8 cellular contexts compared by ENCODE assay signal in genomic region chr4:185304944-185305690, GRCh38.
DNase-seq lines count a peak whose midpoint lies in the region; ATAC-seq, FAIRE-seq and TF ChIP-seq lines count a peak whose summit lies in the region.

No MANE protein-coding gene starts in this region.

- H2BK12ac ChIP-seq in H1 (ENCODE audit: low read depth, low read length): peak overlapping the region; percentile 76

- H3K4me1 ChIP-seq in BE2C (no peaks in the 10 kb centered on the region), Peyer's patch (peaks cover 0 to 12% (median 0%) of the 10 kb centered on the region in 4 donors), H1 (replicated peaks in 1 of 4; ENCODE audit: control insufficient read depth in 3 of 4, insufficient read depth in 4 of 4, low read length in 3 of 4) (peaks cover 12 to 27% (median 20%) of the 10 kb centered on the region in 4 experiments), stomach (peaks cover 0 to 8% (median 3%) of the 10 kb centered on the region in 4 donors)

- no peak overlapping the region for H3K4me3 ChIP-seq in BE2C (ENCODE audit: low read depth, low read length)
- H3K4me3 ChIP-seq in Peyer's patch: no peak overlapping the region
- H3K4me3 ChIP-seq in H1 (ENCODE audit: extremely low read depth in 1 of 4, insufficient read depth in 2 of 4, low read depth in 3 of 4, low read length in 4 of 4): no peak overlapping the region
- H3K4me3 ChIP-seq in neural cell (ENCODE audit: low read length): no peak overlapping the region
- no peak overlapping the region for H3K4me3 ChIP-seq in stomach

- TF ChIP-seq POLR2A in Peyer's patch (IDR thresholded peaks at IDR 0.05) (no peak), H1 (IDR thresholded peaks at IDR 0.05; ENCODE audit: control extremely low read depth in 1 of 2, low read depth in 2 of 2, low read length in 2 of 2) (no peak), stomach (IDR thresholded peaks at IDR 0.05) (no peak)

- TF ChIP-seq EP300 in H1 (IDR thresholded peaks at IDR 0.05; ENCODE audit: borderline replicate concordance in 1 of 2, low read depth in 2 of 2, low read length in 2 of 2) (no peak), neural cell (conservative IDR thresholded peaks at IDR 0.05; ENCODE audit: poor library complexity, severe bottlenecking) (no peak), stomach (IDR thresholded peaks at IDR 0.05) (no peak)

- no peak overlapping the region for H3K23ac ChIP-seq in H1 (ENCODE audit: insufficient read length)

- peak overlapping the region; percentile 24 for H2BK120ac ChIP-seq in H1 (replicated peaks; ENCODE audit: low read depth, low read length)

- peak overlapping the region; percentile 68; the same call in 1 of the 2 replicates for H2BK20ac ChIP-seq in H1 (ENCODE audit: low read length)

- H3K9me3 ChIP-seq in BE2C: no peaks in the 10 kb centered on the region; the same call in 1 of the 2 replicates
- H3K9me3 ChIP-seq in Peyer's patch: no peaks in the 10 kb centered on the region
- no peaks in the 10 kb centered on the region for H3K9me3 ChIP-seq in H1 (ENCODE audit: insufficient read depth in 2 of 2, low read depth in 1 of 2, low read length in 1 of 2)
- H3K9me3 ChIP-seq in neural cell (ENCODE audit: low read length): no peaks in the 10 kb centered on the region
- H3K9me3 ChIP-seq in stomach: no peaks in the 10 kb centered on the region

- no peak overlapping the region for H2BK15ac ChIP-seq in H1 (ENCODE audit: low read length)

- H3K27ac ChIP-seq in Peyer's patch: no peak overlapping the region
- no peak overlapping the region; the same call in 1 of the 2 replicates for H3K27ac ChIP-seq in H1 (ENCODE audit: low read depth, low read length)
- H3K27ac ChIP-seq in neural cell (ENCODE audit: low read length): no peak overlapping the region
- H3K27ac ChIP-seq in stomach: no peak overlapping the region

- peak overlapping the region; percentile 78 for H3K18ac ChIP-seq in H1 (ENCODE audit: extremely low read depth, low read length)

- H4K20me1 ChIP-seq in H1 (replicated peaks in 1 of 2; ENCODE audit: control insufficient read depth in 1 of 2, insufficient read depth in 2 of 2, low read length in 2 of 2) (no peaks in the 10 kb centered on the region), neural cell (ENCODE audit: insufficient read depth) (no peaks in the 10 kb centered on the region)

- no peaks in the 10 kb centered on the region for H3K23me2 ChIP-seq in H1 (ENCODE audit: low read depth, low read length)

- intact Hi-C loops in stomach (cut with DNase I; ENCODE audit: low total_unique reads): no loop called here

- CTCF ChIA-PET in H1 (lab: Charles Lee; ENCODE audit: partially characterized antibody): interaction anchor here (0.6 to 2.7 kb wide), 11 partner anchors 14 to 276 kb away, joined by 3 to 10 read pairs (median 3); partner anchors contain the start of gene SLC25A4

- H3K79me2 ChIP-seq in H1 (ENCODE audit: control insufficient read depth in 1 of 2, insufficient read depth in 2 of 2, low read length in 2 of 2) (0 out of 4 replicates have a peak, but pooled peaks cover 0 to 4% of the 10 kb centered on the region in 2 experiments), neural cell (replicated peaks; ENCODE audit: insufficient read depth, low read length) (no peaks in the 10 kb centered on the region)

- H2BK5ac ChIP-seq in H1 (ENCODE audit: low read depth, low read length): 0 out of 2 replicates have a peak overlapping the region, but pooled peaks have one; percentile 76

- peak overlapping the region; percentile 22 for H4K91ac ChIP-seq in H1 (replicated peaks; ENCODE audit: insufficient read length, low read length)

- peak; percentile 50 for DNase-seq in BE2C
- DNase-seq in Peyer's patch: peak in 1 of 3 donors; percentile 51
- DNase-seq in H1 (ENCODE audit: low read depth in 1 of 2, low spot score in 2 of 2): peak; percentile 25 to 57
- no peak for DNase-seq in stomach

- H3K79me1 ChIP-seq in H1 (ENCODE audit: low read depth, low read length): no peaks in the 10 kb centered on the region

- H3K36me3 ChIP-seq in BE2C (no peaks in the 10 kb centered on the region), Peyer's patch (no peaks in the 10 kb centered on the region), H1 (ENCODE audit: control insufficient read depth in 2 of 4, insufficient read depth in 4 of 4, low read length in 3 of 4) (peaks cover 0 to 4% (median 2%) of the 10 kb centered on the region in 4 experiments; a peak in 1 of 8 replicates), neural cell (ENCODE audit: insufficient read depth, low read length) (no peaks in the 10 kb centered on the region), stomach (peaks cover 0 to 15% (median 5%) of the 10 kb centered on the region in 4 donors)

- peak overlapping the region; percentile 95 for H2AK5ac ChIP-seq in H1 (ENCODE audit: low read depth, low read length)

- FAIRE-seq in H1 (lab: Jason Lieb, UNC): peak; percentile 58

- H4K5ac ChIP-seq in H1 (ENCODE audit: insufficient read length, low read depth, low read length): peak overlapping the region; percentile 38

- H4K8ac ChIP-seq in H1 (ENCODE audit: extremely low read depth, insufficient read depth, low read length): no peak overlapping the region

- H3K14ac ChIP-seq in H1 (ENCODE audit: insufficient read length): no peak overlapping the region

- H3K4me2 ChIP-seq in H1 (ENCODE audit: insufficient read depth in 1 of 2, low read depth in 2 of 2, low read length in 2 of 2): peak overlapping the region; percentile 21 to 65; a peak in 2 of 4 replicates
- no peak overlapping the region for H3K4me2 ChIP-seq in neural cell (ENCODE audit: low read length)

- WGBS in H1 (ENCODE audit: extremely low coverage in 1 of 2, insufficient coverage in 1 of 2, insufficient read length in 1 of 2, insufficient replicate concordance in 2 of 2, low coverage in 1 of 2, low lambda C conversion rate in 2 of 2, missing lambda C conversion rate in 1 of 2), 2 experiments: 83% methylated on average over 5 of the region's 5 CpGs; no CpG with 5 or more reads in 1 of the 2 experiments
- WGBS in stomach, 5 donors: 81 to 93% (median 85%) methylated on average over 5 of the region's 5 CpGs

- peak; percentile 37 for ATAC-seq in GM18867 (IDR thresholded peaks at IDR 0.05; ENCODE audit: unreplicated experiment)
- peak; percentile 39 for ATAC-seq in HG03045 (IDR thresholded peaks at IDR 0.05; ENCODE audit: unreplicated experiment)
- no peak for ATAC-seq in HG03280 (IDR thresholded peaks at IDR 0.05; ENCODE audit: unreplicated experiment)

- H3K9me2 ChIP-seq in neural cell (ENCODE audit: insufficient read depth, low read length): no peaks in the 10 kb centered on the region

- 0 out of 7 replicates have a peak overlapping the region, but pooled peaks of 1 of the 4 experiments have one; percentile 25 for H3K9ac ChIP-seq in H1 (replicated peaks in 1 of 4; ENCODE audit: extremely low read depth in 1 of 4, low read depth in 3 of 4, low read length in 3 of 4)
- H3K9ac ChIP-seq in neural cell (ENCODE audit: low read length): no peak overlapping the region

- no peak overlapping the region for H2AFZ ChIP-seq in H1 (ENCODE audit: low read length)
- H2AFZ ChIP-seq in neural cell (ENCODE audit: low read depth, low read length): no peak overlapping the region

- TF ChIP-seq CTCF in BE2C (IDR thresholded peaks at IDR 0.05; ENCODE audit: low read depth, low read length): peak; percentile 81
- TF ChIP-seq CTCF in Peyer's patch (IDR thresholded peaks at IDR 0.05): peak in 4 of 6 experiments; percentile 26 to 33 (median 28)
- TF ChIP-seq CTCF in H1 (IDR thresholded peaks at IDR 0.05; ENCODE audit: control extremely low read depth in 1 of 3, insufficient read depth in 1 of 3, low read depth in 1 of 3, low read length in 3 of 3): peak; percentile 61 to 76 (median 69)
- TF ChIP-seq CTCF in neural cell (IDR thresholded peaks at IDR 0.05; ENCODE audit: poor library complexity, severe bottlenecking): peak; percentile 25
- TF ChIP-seq CTCF in stomach (IDR thresholded peaks at IDR 0.05): peak in 1 of 7 experiments; percentile 28

- no peak overlapping the region for H3K4ac ChIP-seq in H1 (replicated peaks; ENCODE audit: insufficient read length, low read depth, low read length)

- H3K56ac ChIP-seq in H1 (replicated peaks; ENCODE audit: insufficient read length, low read depth, low read length): no peak overlapping the region

- POLR2A ChIA-PET in H1 (lab: Charles Lee; ENCODE audit: partially characterized antibody): interaction anchor here (0.6 to 1.3 kb wide), 4 partner anchors 70 to 137 kb away, joined by 3 read pairs; no protein-coding TSS in a partner anchor

- TF ChIP-seq RAD21 in H1 (IDR thresholded peaks at IDR 0.05 in 1 of 2, conservative IDR thresholded peaks at IDR 0.05 in 1 of 2; ENCODE audit: low read depth in 2 of 2, low read length in 2 of 2) (peak; percentile 82 to 86), neural cell (conservative IDR thresholded peaks at IDR 0.05) (no peak)

- no peaks in the 10 kb centered on the region for H3K27me3 ChIP-seq in BE2C
- no peaks in the 10 kb centered on the region for H3K27me3 ChIP-seq in Peyer's patch
- H3K27me3 ChIP-seq in H1 (replicated peaks in 1 of 4; ENCODE audit: control insufficient read depth in 3 of 4, extremely low read depth in 1 of 4, insufficient read depth in 3 of 4, low read length in 3 of 4): no peaks in the 10 kb centered on the region
- no peaks in the 10 kb centered on the region for H3K27me3 ChIP-seq in neural cell (ENCODE audit: insufficient read depth, low read depth, low read length)
- H3K27me3 ChIP-seq in stomach: no peaks in the 10 kb centered on the region

- H3F3A ChIP-seq in neural cell (ENCODE audit: insufficient read depth, low read length, poor library complexity, severe bottlenecking): no peaks in the 10 kb centered on the region

TF ChIP-seq in H1, 55 proteins besides CTCF, POLR2A, EP300 and RAD21 (continues in another document):
- 0 out of 2 replicates have a peak, but pooled peaks have one; percentile 29 for TF ChIP-seq ATF3 (IDR thresholded peaks at IDR 0.05; ENCODE audit: insufficient read depth, low read depth, low read length)
- peak; percentile 47; the same call in 1 of the 2 replicates for TF ChIP-seq YY1 (IDR thresholded peaks at IDR 0.05; ENCODE audit: low read depth, low read length)
- peak; percentile 46; the same call in 1 of the 2 replicates for TF ChIP-seq TEAD4 (IDR thresholded peaks at IDR 0.05; ENCODE audit: low read depth, low read length)

TF ChIP-seq in neural cell, 6 proteins besides CTCF, POLR2A, EP300 and RAD21 (continues in another document):
- no peak for TF ChIP-seq EZH2 (IDR thresholded peaks at IDR 0.05; ENCODE audit: borderline replicate concordance, insufficient read depth, low read length, poor library complexity, severe bottlenecking)
